In the genomic region with DNA sequence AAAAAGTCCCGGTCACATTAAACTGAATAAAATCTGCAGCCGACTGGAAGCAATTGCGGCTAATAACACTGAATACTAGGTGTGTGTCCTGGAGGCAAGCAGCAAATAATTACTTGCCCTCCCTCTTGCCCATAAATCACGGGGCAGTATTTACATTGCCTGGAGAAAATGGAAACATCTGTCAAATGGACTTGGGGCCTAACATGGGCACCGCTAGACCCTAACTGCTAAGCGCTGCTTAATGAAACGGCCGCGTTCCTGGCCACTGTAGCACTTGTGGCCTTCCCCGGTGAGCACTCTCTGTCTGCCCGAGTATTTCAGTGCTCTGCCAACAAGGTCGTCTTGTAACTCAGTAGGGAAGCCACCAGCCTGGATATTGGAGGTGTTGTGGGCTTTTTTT, we compare ENCODE assay signal across 30 cellular contexts. TPM values are rescaled to one million over a fixed set of nuclear protein-coding genes. Genes with fewer than 3 reads are reported as not detected.
DNase-seq lines count a peak whose midpoint lies in the region; ATAC-seq and TF ChIP-seq lines count a peak whose summit lies in the region.
"Had no signal": no experiment of that assay in that cellular context is flagged by ENCODE, and none has a peak within 500 bp of the region (broad histone marks: within the 10 kb centered on the region; RNA-seq: fewer than 3 reads in every experiment).

No MANE protein-coding gene starts in this region.

- no peak for TF ChIP-seq POLR2A in esophagus muscularis mucosa (IDR thresholded peaks at IDR 0.05; ENCODE audit: low read depth)

- intact Hi-C loops in esophagus muscularis mucosa (cut with DNase I): no loop called here

- H3K36me3 ChIP-seq in esophagus muscularis mucosa: peaks cover 6 to 80% (median 58%) of the 10 kb centered on the region in 4 donors
- H3K36me3 ChIP-seq: prostate gland had no signal

- DNase-seq in NCI-H82 (lab: John Stamatoyannopoulos, UW) (peak; percentile 70), NCI-H82 treated with DMSO at 0.1 percent for 48 hours (lab: John Stamatoyannopoulos, UW; ENCODE audit: unreplicated experiment) (no peak), NCI-H748 (lab: John Stamatoyannopoulos, UW; ENCODE audit: unreplicated experiment) (peak; percentile 93), esophagus muscularis mucosa (ENCODE audit: extremely low spot score) (no peak), HPDE6-E6E7 (ENCODE audit: extremely low spot score) (no peak), NCI-H510A treated with DMSO at 0.1 percent for 48 hours (lab: John Stamatoyannopoulos, UW) (no peak), left lobe of liver (ENCODE audit: low spot score) (no peak)
- DNase-seq: activated CD4-positive, alpha-beta memory T cell treated with anti-CD3 and anti-CD28 coated beads, Interleukin-2, amount 10 ng/mL, durations not matched to agents 7 days and 5 days; activated CD4-positive, CD25-positive, alpha-beta regulatory T cell treated with anti-CD3 and anti-CD28 coated beads, Interleukin-2, amount 50 U/mL, for 72 hours; activated naive CD8-positive, alpha-beta T cell treated with anti-CD3 and anti-CD28 coated beads for 36 hours; AML-193; CD4-positive, alpha-beta memory T cell; dermis blood vessel endothelial cell; DMS53; mucosa of descending colon; sigmoid colon; SJCRH30; stimulated activated naive CD8-positive, alpha-beta T cell treated with anti-CD3 and anti-CD28 coated beads, Interleukin-15, amount 100 ng/mL, for 72 hours; T-cell had no signal

- TF ChIP-seq CTCF in esophagus muscularis mucosa (IDR thresholded peaks at IDR 0.05): no peak

- ATAC-seq in GM19351 (IDR thresholded peaks at IDR 0.05; ENCODE audit: unreplicated experiment): no peak
- no peak for ATAC-seq in left lobe of liver
- ATAC-seq: mucosa of descending colon; stimulated activated naive CD8-positive, alpha-beta T cell treated with anti-CD3 and anti-CD28 coated beads, Interleukin-15, amount 100 ng/mL, for 72 hours; T-cell had no signal

- WGBS in esophagus muscularis mucosa: 70% methylated on average over 12 of the region's 12 CpGs

- TF ChIP-seq EP300 in esophagus muscularis mucosa (IDR thresholded peaks at IDR 0.05): no peak

- peaks cover 8 to 17% (median 14%) of the 10 kb centered on the region in 4 donors for H3K4me1 ChIP-seq in esophagus muscularis mucosa
- H3K4me1 ChIP-seq: Peyer's patch, prostate gland, SJCRH30 had no signal

- no peaks in the 10 kb centered on the region for H3K9me3 ChIP-seq in esophagus muscularis mucosa
- H3K9me3 ChIP-seq: ascending aorta, mucosa of descending colon, Peyer's patch, prostate gland, sigmoid colon, SJCRH30, tibial nerve had no signal

- no peaks in the 10 kb centered on the region for H3K27me3 ChIP-seq in esophagus muscularis mucosa
- H3K27me3 ChIP-seq: ascending aorta, Peyer's patch, sigmoid colon, SJCRH30, tibial nerve had no signal

- H3K4me3 ChIP-seq in esophagus muscularis mucosa: no peak overlapping the region
- H3K4me3 ChIP-seq: ascending aorta, lung, mucosa of descending colon, Peyer's patch, prostate gland, sigmoid colon, SJCRH30, tibial nerve had no signal

- H3K27ac ChIP-seq in esophagus muscularis mucosa (replicated peaks in 1 of 4): peak overlapping the region in 3 of 4 donors; percentile 3 to 20 (median 20)
- H3K27ac ChIP-seq: ascending aorta, HL-60, Peyer's patch, prostate gland, sigmoid colon, SJCRH30, tibial nerve had no signal

RNA-seq across cellular contexts. Expression of a gene that starts 23.9 kb away (rescaled TPM):
- total RNA-seq in esophagus muscularis mucosa (not detected), left lobe of liver (not detected)
- total RNA-seq: A172; activated CD4-positive, alpha-beta memory T cell treated with anti-CD3 and anti-CD28 coated beads, Interleukin-2, amount 10 ng/mL, durations not matched to agents 7 days and 5 days; activated naive CD8-positive, alpha-beta T cell treated with anti-CD3 and anti-CD28 coated beads for 36 hours; activated T-helper 2 cell treated with anti-CD3 and anti-CD28 coated beads, Interferon-gamma antibody, Interleukin-2, Interleukin-4, amounts not matched to agents 10 μg/mL and 5 μg/mL and 100 μg/mL, durations not matched to agents 14 hours and 24 hours and 36 hours; ascending aorta; cardiac septum; CD4-positive, alpha-beta memory T cell; dermis blood vessel endothelial cell; glomerular endothelial cell; mucosa of descending colon; Peyer's patch; prostate gland; sigmoid colon; tibial nerve had no signal

RNA-seq across cellular contexts. Expression of a gene that starts 28.8 kb away (rescaled TPM):
- total RNA-seq in esophagus muscularis mucosa: 10 to 100 TPM; 27.7 to 37.0 (median 29.3) TPM
- 18.9 TPM for total RNA-seq in left lobe of liver

RNA-seq across cellular contexts. Expression of a gene that starts 41.3 kb away (rescaled TPM):
- total RNA-seq in esophagus muscularis mucosa (10 to 100 TPM; 19.5 to 27.0 (median 24.4) TPM), left lobe of liver (5.3 TPM)

Comparison
In these comparisons a context has a peak if more than half of its experiments do, and no peak if none do; other contexts are left out.
1. DNase-seq: peak in NCI-H82 (single experiment) and NCI-H748 (single experiment); none in NCI-H82 treated with DMSO at 0.1 percent for 48 hours (single experiment), esophagus muscularis mucosa (single experiment), HPDE6-E6E7 (single experiment), NCI-H510A treated with DMSO at 0.1 percent for 48 hours (single experiment) and left lobe of liver (single experiment).